ENCODE assay signal across 10 cellular contexts in genomic region chr19:1748115-1748702, GRCh38. TPM values are rescaled to one million over a fixed set of nuclear protein-coding genes. Genes with fewer than 3 reads are reported as not detected.
DNase-seq lines count a peak whose midpoint lies in the region; ATAC-seq and TF ChIP-seq lines count a peak whose summit lies in the region.
"Had no signal": no experiment of that assay in that cellular context is flagged by ENCODE, and none has a peak within 500 bp of the region (broad histone marks: within the 10 kb centered on the region; RNA-seq: fewer than 3 reads in every experiment).

No MANE protein-coding gene starts in this region.

- peaks cover 0 to 2% (median 0%) of the 10 kb centered on the region in 11 donors for H3K9me3 Mint-ChIP-seq in naive thymus-derived CD4-positive, alpha-beta T cell

- DNase-seq in GM10266 (ENCODE audit: extremely low spot score): peak; percentile 76
- peak; percentile 64 for DNase-seq in colonic mucosa
- no peak for DNase-seq in naive thymus-derived CD4-positive, alpha-beta T cell
- no peak for DNase-seq in NCI-H774 (lab: John Stamatoyannopoulos, UW)
- DNase-seq in NCI-H1092 treated with DMSO at 0.1 percent for 48 hours (lab: John Stamatoyannopoulos, UW): no peak
- DNase-seq: Kasumi-1, SIG-M5 had no signal

- peaks cover 28 to 65% (median 41%) of the 10 kb centered on the region in 5 donors for H3K27me3 Mint-ChIP-seq in naive thymus-derived CD4-positive, alpha-beta T cell

- peaks cover 92% of the 10 kb centered on the region for H3K27me3 ChIP-seq in HUES48 (ENCODE audit: control insufficient read depth, insufficient read depth, low read length)
- peaks cover 74% of the 10 kb centered on the region for H3K27me3 ChIP-seq in colonic mucosa
- H3K27me3 ChIP-seq in naive thymus-derived CD4-positive, alpha-beta T cell (ENCODE audit: control insufficient read depth in 2 of 2, insufficient read depth in 2 of 2, low read length in 2 of 2): peaks cover 33 to 53% of the 10 kb centered on the region in 2 donors

- no peaks in the 10 kb centered on the region for H3K36me3 Mint-ChIP-seq in naive thymus-derived CD4-positive, alpha-beta T cell

- H3K9me3 ChIP-seq in HUES48 (ENCODE audit: control insufficient read depth, insufficient read depth, low read length): no peaks in the 10 kb centered on the region
- H3K9me3 ChIP-seq in colonic mucosa: no peaks in the 10 kb centered on the region
- H3K9me3 ChIP-seq in naive thymus-derived CD4-positive, alpha-beta T cell (ENCODE audit: control insufficient read depth in 2 of 3, low read length in 3 of 3): no peaks in the 10 kb centered on the region

- TF ChIP-seq CTCF in GM10266 (IDR thresholded peaks at IDR 0.05; ENCODE audit: control insufficient read depth, insufficient read depth, low read depth, missing control alignments) (no peak), colonic mucosa (IDR thresholded peaks at IDR 0.05) (no peak)

- CTCF ChIA-PET in naive thymus-derived CD4-positive, alpha-beta T cell (lab: Charles Lee): no interaction called here

- H3K9ac ChIP-seq in HUES48 (ENCODE audit: low read depth, low read length) (no peak overlapping the region), colonic mucosa (ENCODE audit: low read depth in 2 of 2, low read length in 2 of 2) (no peak overlapping the region)

- peak overlapping the region in 6 of 10 donors; percentile 56 to 69 (median 58) for H3K4me3 Mint-ChIP-seq in naive thymus-derived CD4-positive, alpha-beta T cell

- ATAC-seq in naive thymus-derived CD4-positive, alpha-beta T cell: no peak
- ATAC-seq in GM18520 (IDR thresholded peaks at IDR 0.05; ENCODE audit: unreplicated experiment): no peak
- ATAC-seq in HG03378 (IDR thresholded peaks at IDR 0.05; ENCODE audit: unreplicated experiment): no peak

- intact Hi-C loops in colonic mucosa (cut with DNase I): no loop called here
- intact Hi-C loops in naive thymus-derived CD4-positive, alpha-beta T cell (cut with micrococcal nuclease): no loop called here

- H3K27ac Mint-ChIP-seq in naive thymus-derived CD4-positive, alpha-beta T cell: peak overlapping the region in 1 of 9 donors; percentile 65

- peak overlapping the region; percentile 51 for H3K4me3 ChIP-seq in HUES48 (ENCODE audit: low read depth, low read length)
- H3K4me3 ChIP-seq in colonic mucosa: no peak overlapping the region
- peak overlapping the region; percentile 17 for H3K4me3 ChIP-seq in naive thymus-derived CD4-positive, alpha-beta T cell (ENCODE audit: low read length)

- H3K36me3 ChIP-seq in HUES48 (ENCODE audit: control insufficient read depth, insufficient read depth, low read length) (no peaks in the 10 kb centered on the region), colonic mucosa (no peaks in the 10 kb centered on the region)
- no peaks in the 10 kb centered on the region for H3K36me3 ChIP-seq in naive thymus-derived CD4-positive, alpha-beta T cell (ENCODE audit: control insufficient read depth in 2 of 3, insufficient read depth in 3 of 3, low read length in 3 of 3)

- peaks cover 23% of the 10 kb centered on the region for H3K4me1 ChIP-seq in HUES48 (ENCODE audit: control insufficient read depth, insufficient read depth, low read length)
- H3K4me1 ChIP-seq in colonic mucosa: peaks cover 10% of the 10 kb centered on the region
- H3K4me1 ChIP-seq in naive thymus-derived CD4-positive, alpha-beta T cell (ENCODE audit: control insufficient read depth in 2 of 2, insufficient read depth in 2 of 2, low read length in 2 of 2): peaks cover 18 to 29% of the 10 kb centered on the region in 2 donors

- POLR2A ChIA-PET in naive thymus-derived CD4-positive, alpha-beta T cell (lab: Charles Lee): interaction anchor here (0.6 kb wide), 1 partner anchor 579 kb away, joined by 3 read pairs; no protein-coding TSS in a partner anchor

- H3K27ac ChIP-seq in HUES48 (ENCODE audit: low read depth, low read length) (no peak overlapping the region), colonic mucosa (no peak overlapping the region)
- H3K27ac ChIP-seq in naive thymus-derived CD4-positive, alpha-beta T cell (ENCODE audit: low read depth, low read length): no peak overlapping the region

- peaks cover 0 to 15% (median 13%) of the 10 kb centered on the region in 7 donors for H3K4me1 Mint-ChIP-seq in naive thymus-derived CD4-positive, alpha-beta T cell

RNA-seq across cellular contexts. Expression of gene ONECUT3, which starts 5.1 kb away (rescaled TPM):
- under 1 TPM in 1 of 2 donors, not detected in 1; 0.05 TPM for total RNA-seq in colonic mucosa
- not detected for total RNA-seq in naive thymus-derived CD4-positive, alpha-beta T cell
- not detected for polyA plus RNA-seq in naive thymus-derived CD4-positive, alpha-beta T cell

Comparison
In these comparisons a context has a peak if more than half of its experiments do, and no peak if none do; other contexts are left out.
1. DNase-seq: peak in GM10266 (single experiment) and colonic mucosa (single experiment); none in naive thymus-derived CD4-positive, alpha-beta T cell (0 of 9), NCI-H774 (single experiment) and NCI-H1092 treated with DMSO at 0.1 percent for 48 hours (single experiment).